Comparison of ENCODE assay signal across 8 cellular contexts in genomic region chr15:90001683-90002427, GRCh38. TPM values are rescaled to one million over a fixed set of nuclear protein-coding genes. Genes with fewer than 3 reads are reported as not detected.
A peak's percentile ranks its signal among the peaks of the same experiment; 100 is the strongest.
DNase-seq lines count a peak whose midpoint lies in the region; ATAC-seq and TF ChIP-seq lines count a peak whose summit lies in the region.

No MANE protein-coding gene starts in this region.

- CTCF ChIA-PET in WTC11 (lab: Charles Lee) = interaction anchor here (0.6 to 2.1 kb wide), 5 partner anchors 85 to 725 kb away, joined by 3 to 6 read pairs (median 4); partner anchors contain the start of genes CIB1 and GDPGP1

- POLR2A ChIA-PET in WTC11 (lab: Charles Lee) = interaction anchor here (0.6 to 1.9 kb wide), 5 partner anchors 57 to 101 kb away, joined by 3 to 5 read pairs (median 3); partner anchors contain the start of gene IDH2

- H3K27ac ChIP-seq in Karpas-422 (ENCODE audit: low read length) (peak overlapping the region; percentile 81), caudate nucleus (ENCODE audit: low read depth, low read length) (peak overlapping the region; percentile 9)

- H3K27me3 Mint-ChIP-seq in WTC11 (ENCODE audit: low read depth) = peaks cover 15% of the 10 kb centered on the region

- no peaks in the 10 kb centered on the region for H3K9me3 ChIP-seq in Karpas-422 (ENCODE audit: low read length)

- H3K79me2 ChIP-seq in Karpas-422 (ENCODE audit: low read length) = peaks cover 51% of the 10 kb centered on the region

- H3K9me2 ChIP-seq in Karpas-422 (replicated peaks; ENCODE audit: insufficient read depth, low read length) = no peaks in the 10 kb centered on the region

- H3K27me3 ChIP-seq in Karpas-422 (ENCODE audit: low read length) = no peaks in the 10 kb centered on the region

- H3K36me3 Mint-ChIP-seq in WTC11 = no peaks in the 10 kb centered on the region

- H3K4me1 ChIP-seq in Karpas-422 (ENCODE audit: low read length) = peaks cover 54% of the 10 kb centered on the region

- peak overlapping the region; percentile 79 for H3K9ac ChIP-seq in Karpas-422 (ENCODE audit: low read length)

- ATAC-seq in GM19035 (IDR thresholded peaks at IDR 0.05; ENCODE audit: unreplicated experiment) (peak; percentile 43), WTC11 (peak; percentile 4), GM18517 (IDR thresholded peaks at IDR 0.05; ENCODE audit: unreplicated experiment) (no peak)

- H3K36me3 ChIP-seq in Karpas-422 (ENCODE audit: insufficient read depth, low read length) = peaks cover 7% of the 10 kb centered on the region; the same call in 1 of the 2 replicates

- DNase-seq in AG08395 (ENCODE audit: low spot score) (peak; percentile 59), Karpas-422 (peak; percentile 79), WTC11 (ENCODE audit: low spot score) (peak; percentile 59), caudate nucleus (lab: John Stamatoyannopoulos, UW) (peak in 30 of 61 donors; percentile 12 to 81 (median 47)), islet precursor cell (peak; percentile 70)
- peak; percentile 30 to 62 (median 42) for DNase-seq in stimulated activated CD4-positive, alpha-beta T cell treated with anti-CD3 and anti-CD28 coated beads, Interleukin-1b, Interleukin-23, amount 100 ng/mL, for 24 hours (ENCODE audit: low read depth in 4 of 4, low spot score in 1 of 4)

- H3K4me3 ChIP-seq in Karpas-422 (ENCODE audit: low read length) = peak overlapping the region; percentile 82

- TF ChIP-seq CTCF in WTC11 (IDR thresholded peaks at IDR 0.05) = no peak

- H3K9me3 Mint-ChIP-seq in WTC11 = no peaks in the 10 kb centered on the region

- no peak overlapping the region for H2AFZ ChIP-seq in Karpas-422 (ENCODE audit: low read length)

- H3K27ac Mint-ChIP-seq in WTC11 = no peak overlapping the region

- 0 out of 2 replicates have a peak, but pooled peaks cover 5% of the 10 kb centered on the region for H4K20me1 ChIP-seq in Karpas-422 (ENCODE audit: insufficient read depth, low read depth, low read length)

- peak overlapping the region; percentile 91 for H3K4me2 ChIP-seq in Karpas-422 (ENCODE audit: low read depth, low read length, poor library complexity, severe bottlenecking)

- H3K4me1 Mint-ChIP-seq in WTC11 = peaks cover 56% of the 10 kb centered on the region

- H3K4me3 Mint-ChIP-seq in WTC11 = peak overlapping the region; percentile 75

TF ChIP-seq in WTC11, 78 proteins besides CTCF, POLR2A, EP300 and RAD21:
- no peak for TF ChIP-seq ATF1 (CRISPR knock-in tag; IDR thresholded peaks at IDR 0.05)
- no peak for TF ChIP-seq ERG (CRISPR knock-in tag; IDR thresholded peaks at IDR 0.05)
- TF ChIP-seq SP1 (CRISPR knock-in tag; conservative IDR thresholded peaks at IDR 0.05) = no peak
- TF ChIP-seq ZBTB43 (CRISPR knock-in tag; IDR thresholded peaks at IDR 0.05) = no peak
- TF ChIP-seq ZNF425 (CRISPR knock-in tag; conservative IDR thresholded peaks at IDR 0.05) = no peak
- no peak for TF ChIP-seq ATF3 (CRISPR knock-in tag; conservative IDR thresholded peaks at IDR 0.05)
- no peak for TF ChIP-seq JUN (CRISPR knock-in tag; IDR thresholded peaks at IDR 0.05)
- TF ChIP-seq SOX15 (CRISPR knock-in tag; IDR thresholded peaks at IDR 0.05) = no peak
- no peak for TF ChIP-seq NFATC4 (CRISPR knock-in tag; IDR thresholded peaks at IDR 0.05)

RNA-seq across cellular contexts. Expression of gene ZNF710, which starts 0.7 kb away (rescaled TPM):
- total RNA-seq in Karpas-422 (2014; rRNA removed; shearing (Covaris generic); ENCODE audit: low replicate concordance) = 25.2 and 32.3 TPM in 2 replicates
- total RNA-seq in WTC11 (2021) = 22.3 to 25.9 TPM (median 24.0 TPM) in 3 replicates
